Comparison of ENCODE assay signal across 8 cellular contexts in genomic region chr2:10412380-10412779, GRCh38. TPM values are rescaled to one million over a fixed set of nuclear protein-coding genes. Genes with fewer than 3 reads are reported as not detected.
DNase-seq lines count a peak whose midpoint lies in the region; ATAC-seq and TF ChIP-seq lines count a peak whose summit lies in the region.

No MANE protein-coding gene starts in this region.

- no peak for TF ChIP-seq EP300 in gastroesophageal sphincter (IDR thresholded peaks at IDR 0.05)

- no peaks in the 10 kb centered on the region for H3K9me3 Mint-ChIP-seq in activated CD4-positive, alpha-beta memory T cell treated with anti-CD3 and anti-CD28 coated beads for 36 hours

- no peak overlapping the region for H3K27ac Mint-ChIP-seq in activated CD4-positive, alpha-beta memory T cell treated with anti-CD3 and anti-CD28 coated beads for 36 hours

- POLR2A ChIA-PET in activated CD4-positive, alpha-beta memory T cell treated with anti-CD3 and anti-CD28 coated beads for 36 hours (lab: Charles Lee), result interaction anchor here (0.9 kb wide), 1 partner anchor 9 kb away, joined by 3 read pairs; no protein-coding TSS in a partner anchor

- no peak overlapping the region for H3K4me3 ChIP-seq in gastroesophageal sphincter

- peaks cover 0 to 31% (median 4%) of the 10 kb centered on the region in 3 donors for H3K4me1 ChIP-seq in gastroesophageal sphincter

- H3K36me3 Mint-ChIP-seq in activated CD4-positive, alpha-beta memory T cell treated with anti-CD3 and anti-CD28 coated beads for 36 hours, result peaks cover 7% of the 10 kb centered on the region

- intact Hi-C loops in activated CD4-positive, alpha-beta memory T cell treated with anti-CD3 and anti-CD28 coated beads for 36 hours (cut with micrococcal nuclease), result no loop called here

- no peak for TF ChIP-seq CTCF in gastroesophageal sphincter (IDR thresholded peaks at IDR 0.05)

- no peaks in the 10 kb centered on the region for H3K36me3 ChIP-seq in gastroesophageal sphincter

- no peak for TF ChIP-seq POLR2A in gastroesophageal sphincter (IDR thresholded peaks at IDR 0.05)

- no peak overlapping the region for H3K4me3 Mint-ChIP-seq in activated CD4-positive, alpha-beta memory T cell treated with anti-CD3 and anti-CD28 coated beads for 36 hours

- ATAC-seq in HG03520 (IDR thresholded peaks at IDR 0.05; ENCODE audit: unreplicated experiment) (peak; percentile 32), GM21825 (IDR thresholded peaks at IDR 0.05; ENCODE audit: unreplicated experiment) (no peak), gastroesophageal sphincter (no peak), HG02571 (IDR thresholded peaks at IDR 0.05; ENCODE audit: unreplicated experiment) (no peak)

- H3K9me3 ChIP-seq in gastroesophageal sphincter, result no peaks in the 10 kb centered on the region

- no peak overlapping the region for H3K27ac ChIP-seq in gastroesophageal sphincter

- no peaks in the 10 kb centered on the region for H3K27me3 Mint-ChIP-seq in activated CD4-positive, alpha-beta memory T cell treated with anti-CD3 and anti-CD28 coated beads for 36 hours

- H3K27me3 ChIP-seq in gastroesophageal sphincter, result no peaks in the 10 kb centered on the region

- CTCF ChIA-PET in activated CD4-positive, alpha-beta memory T cell treated with anti-CD3 and anti-CD28 coated beads for 36 hours (lab: Charles Lee), result interaction anchor here (0.7 kb wide), 1 partner anchor 336 kb away, joined by 3 read pairs; no protein-coding TSS in a partner anchor

- peak; percentile 31 for DNase-seq in SKM-1 treated with dmso at 0.1 percent for 144 hours (lab: John Stamatoyannopoulos, UW; ENCODE audit: unreplicated experiment)
- DNase-seq in SKM-1 (lab: John Stamatoyannopoulos, UW; ENCODE audit: unreplicated experiment), result no peak
- DNase-seq in activated CD4-positive, alpha-beta memory T cell treated with anti-CD3 and anti-CD28 coated beads for 36 hours, result peak; percentile 66
- DNase-seq in myocyte (ENCODE audit: low read depth), result peak; percentile 52

- peaks cover 28% of the 10 kb centered on the region for H3K4me1 Mint-ChIP-seq in activated CD4-positive, alpha-beta memory T cell treated with anti-CD3 and anti-CD28 coated beads for 36 hours (ENCODE audit: low read depth)

- WGBS in gastroesophageal sphincter (ENCODE audit: low coverage in 1 of 2), 2 donors, result 97% methylated on average over 2 of the region's 3 CpGs; no CpG with 5 or more reads in 1 of the 2 donors

RNA-seq across cellular contexts. Expression of gene ODC1, which starts 35.7 kb away (rescaled TPM):
- 100 to 1,000 TPM; 138 to 142 TPM for total RNA-seq in activated CD4-positive, alpha-beta memory T cell treated with anti-CD3 and anti-CD28 coated beads for 36 hours
- total RNA-seq in myocyte (338 and 376 TPM in 2 replicates), gastroesophageal sphincter (100 to 1,000 TPM; 105 to 199 (median 137) TPM)
- polyA plus RNA-seq in myocyte (2012), result 107 TPM
